In genomic region chr3:72800869-72801268, GRCh38 we compare ENCODE assay signal across 25 cellular contexts. TPM values are rescaled to one million over a fixed set of nuclear protein-coding genes. Genes with fewer than 3 reads are reported as not detected.
DNase-seq lines count a peak whose midpoint lies in the region; ATAC-seq and TF ChIP-seq lines count a peak whose summit lies in the region.
"Had no signal": no experiment of that assay in that cellular context is flagged by ENCODE, and none has a peak within 500 bp of the region (broad histone marks: within the 10 kb centered on the region; RNA-seq: fewer than 3 reads in every experiment).

No MANE protein-coding gene starts in this region.

- H3K9me3 Mint-ChIP-seq in activated T-cell treated with anti-CD3 and anti-CD28 coated beads, Interleukin-2, amount 50 U/mL, for 24 hours: no peaks in the 10 kb centered on the region
- no peaks in the 10 kb centered on the region for H3K9me3 Mint-ChIP-seq in chondrocyte (ENCODE audit: low read depth)
- no peaks in the 10 kb centered on the region for H3K9me3 Mint-ChIP-seq in T-helper 2 cell treated with Interferon-gamma antibody and Interleukin-4, amounts not matched to agents 5 μg/mL and 100 μg/mL, for 36 hours
- H3K9me3 Mint-ChIP-seq: activated naive CD8-positive, alpha-beta T cell treated with anti-CD3 and anti-CD28 coated beads, Interleukin-2, amount 10 ng/mL, durations not matched to agents 7 days and 5 days; CD8-positive, alpha-beta memory T cell; H9; nephron; T-cell had no signal

- H3K27me3 ChIP-seq in SU-DHL-6 (ENCODE audit: low read length): no peaks in the 10 kb centered on the region
- H3K27me3 ChIP-seq: esophagus muscularis mucosa, gastrocnemius medialis, SJCRH30, transverse colon had no signal

- H4K20me1 ChIP-seq in SU-DHL-6 (ENCODE audit: low read depth, low read length): no peaks in the 10 kb centered on the region

- no peak overlapping the region for H3K4me3 Mint-ChIP-seq in activated T-cell treated with anti-CD3 and anti-CD28 coated beads, Interleukin-2, amount 50 U/mL, for 24 hours
- H3K4me3 Mint-ChIP-seq in chondrocyte (ENCODE audit: unreplicated experiment): no peak overlapping the region
- H3K4me3 Mint-ChIP-seq in T-helper 2 cell treated with Interferon-gamma antibody and Interleukin-4, amounts not matched to agents 5 μg/mL and 100 μg/mL, for 36 hours: no peak overlapping the region
- H3K4me3 Mint-ChIP-seq: activated naive CD8-positive, alpha-beta T cell treated with anti-CD3 and anti-CD28 coated beads, Interleukin-2, amount 10 ng/mL, durations not matched to agents 7 days and 5 days; CD8-positive, alpha-beta memory T cell; H9; nephron; T-cell had no signal

- H3K27ac Mint-ChIP-seq in activated T-cell treated with anti-CD3 and anti-CD28 coated beads, Interleukin-2, amount 50 U/mL, for 24 hours: peak overlapping the region; percentile 31
- no peak overlapping the region for H3K27ac Mint-ChIP-seq in chondrocyte (ENCODE audit: unreplicated experiment)
- H3K27ac Mint-ChIP-seq in T-helper 2 cell treated with Interferon-gamma antibody and Interleukin-4, amounts not matched to agents 5 μg/mL and 100 μg/mL, for 36 hours: no peak overlapping the region
- H3K27ac Mint-ChIP-seq: activated naive CD8-positive, alpha-beta T cell treated with anti-CD3 and anti-CD28 coated beads, Interleukin-2, amount 10 ng/mL, durations not matched to agents 7 days and 5 days; H9; nephron; T-cell had no signal

- H3K79me2 ChIP-seq in SU-DHL-6 (ENCODE audit: insufficient read depth, low read length): no peaks in the 10 kb centered on the region

- TF ChIP-seq CTCF in SU-DHL-6 (IDR thresholded peaks at IDR 0.05; ENCODE audit: insufficient read depth, low read length, poor library complexity, severe bottlenecking) (no peak), chondrocyte (IDR thresholded peaks at IDR 0.05) (no peak)

- H2AFZ ChIP-seq in SU-DHL-6 (ENCODE audit: low read depth, low read length, severe bottlenecking): no peak overlapping the region

- ATAC-seq in GM21390 (IDR thresholded peaks at IDR 0.05; ENCODE audit: unreplicated experiment): peak; percentile 60
- ATAC-seq in stimulated activated naive CD8-positive, alpha-beta T cell treated with anti-CD3 and anti-CD28 coated beads, Interleukin-15, Interleukin-2, amounts not matched to agents 100 U/mL and 50 U/mL, for 24 hours: peak; percentile 75
- ATAC-seq: gastrocnemius medialis, left cardiac atrium, T-cell had no signal

- peaks cover 55% of the 10 kb centered on the region for H3K36me3 Mint-ChIP-seq in activated T-cell treated with anti-CD3 and anti-CD28 coated beads, Interleukin-2, amount 50 U/mL, for 24 hours (ENCODE audit: low read depth)
- H3K36me3 Mint-ChIP-seq in chondrocyte (ENCODE audit: low read depth): peaks cover 3% of the 10 kb centered on the region
- peaks cover 4% of the 10 kb centered on the region for H3K36me3 Mint-ChIP-seq in T-helper 2 cell treated with Interferon-gamma antibody and Interleukin-4, amounts not matched to agents 5 μg/mL and 100 μg/mL, for 36 hours (ENCODE audit: low read depth)

- no peaks in the 10 kb centered on the region for H3K36me3 ChIP-seq in SU-DHL-6 (ENCODE audit: low read length)
- H3K36me3 ChIP-seq: esophagus muscularis mucosa, gastrocnemius medialis, SJCRH30, transverse colon had no signal

- H3K9me2 ChIP-seq in SU-DHL-6 (replicated peaks; ENCODE audit: insufficient read depth, low read length): no peaks in the 10 kb centered on the region

- H3K4me1 Mint-ChIP-seq in activated T-cell treated with anti-CD3 and anti-CD28 coated beads, Interleukin-2, amount 50 U/mL, for 24 hours (ENCODE audit: low read depth): peaks cover 28% of the 10 kb centered on the region
- H3K4me1 Mint-ChIP-seq in chondrocyte (ENCODE audit: low read depth): peaks cover 15% of the 10 kb centered on the region
- peaks cover 14% of the 10 kb centered on the region for H3K4me1 Mint-ChIP-seq in T-helper 2 cell treated with Interferon-gamma antibody and Interleukin-4, amounts not matched to agents 5 μg/mL and 100 μg/mL, for 36 hours (ENCODE audit: low read depth)
- H3K4me1 Mint-ChIP-seq: CD8-positive, alpha-beta memory T cell had no signal

- DNase-seq in activated T-cell treated with anti-CD3 and anti-CD28 coated beads, Interleukin-2, amount 50 U/mL, for 24 hours: no peak
- DNase-seq in activated T-cell treated with anti-CD3 and anti-CD28 coated beads, Interleukin-2, amount 50 U/mL, for 48 hours: no peak
- DNase-seq in stimulated activated naive CD8-positive, alpha-beta T cell treated with anti-CD3 and anti-CD28 coated beads, Interleukin-15, Interleukin-2, amounts not matched to agents 100 U/mL and 50 U/mL, for 24 hours: no peak
- DNase-seq in chondrocyte (ENCODE audit: low spot score): no peak
- DNase-seq in NCI-H446 (lab: John Stamatoyannopoulos, UW): no peak
- DNase-seq in T-helper 2 cell treated with Interferon-gamma antibody and Interleukin-4, amounts not matched to agents 5 μg/mL and 100 μg/mL, for 36 hours (ENCODE audit: low spot score): no peak
- DNase-seq: activated naive CD8-positive, alpha-beta T cell treated with anti-CD3 and anti-CD28 coated beads, Interleukin-2, amount 10 ng/mL, durations not matched to agents 7 days and 5 days; caudate nucleus; CD8-positive, alpha-beta memory T cell; DMS153; gastrocnemius medialis; H9; hippocampal formation; left cardiac atrium; NCI-H146; NCI-H2107; NCI-H446 treated with DMSO at 0.1 percent for 48 hours; SJCRH30; T-cell; transverse colon had no signal

- H3K9ac ChIP-seq in SU-DHL-6 (ENCODE audit: low read length): no peak overlapping the region

- H3K27me3 Mint-ChIP-seq in activated T-cell treated with anti-CD3 and anti-CD28 coated beads, Interleukin-2, amount 50 U/mL, for 24 hours: no peaks in the 10 kb centered on the region
- no peaks in the 10 kb centered on the region for H3K27me3 Mint-ChIP-seq in chondrocyte (ENCODE audit: low read depth)
- H3K27me3 Mint-ChIP-seq in T-helper 2 cell treated with Interferon-gamma antibody and Interleukin-4, amounts not matched to agents 5 μg/mL and 100 μg/mL, for 36 hours (ENCODE audit: low read depth): no peaks in the 10 kb centered on the region
- H3K27me3 Mint-ChIP-seq: activated naive CD8-positive, alpha-beta T cell treated with anti-CD3 and anti-CD28 coated beads, Interleukin-2, amount 10 ng/mL, durations not matched to agents 7 days and 5 days; CD8-positive, alpha-beta memory T cell; T-cell had no signal

- H3F3A ChIP-seq in SU-DHL-6 (ENCODE audit: insufficient read depth): no peaks in the 10 kb centered on the region

- peak overlapping the region; percentile 12; the same call in 1 of the 2 replicates for H3K27ac ChIP-seq in SU-DHL-6 (ENCODE audit: low read depth, low read length)
- H3K27ac ChIP-seq: esophagus muscularis mucosa, gastrocnemius medialis, HL-60, SJCRH30, transverse colon had no signal

- H3K4me3 ChIP-seq in SU-DHL-6 (ENCODE audit: insufficient read depth, low read length, poor library complexity, severe bottlenecking): no peak overlapping the region
- H3K4me3 ChIP-seq: esophagus muscularis mucosa, gastrocnemius medialis, SJCRH30, transverse colon had no signal

- no peaks in the 10 kb centered on the region for H3K9me3 ChIP-seq in SU-DHL-6 (ENCODE audit: insufficient read depth, low read length)
- H3K9me3 ChIP-seq: esophagus muscularis mucosa, gastrocnemius medialis, SJCRH30, transverse colon had no signal

- H3K4me2 ChIP-seq in SU-DHL-6 (ENCODE audit: low read depth, low read length, poor library complexity, severe bottlenecking): peak overlapping the region; percentile 12

RNA-seq across cellular contexts. Expression of gene SHQ1, which starts 47.4 kb away (rescaled TPM):
- total RNA-seq in chondrocyte: 14.8 to 27.5 TPM (median 16.5 TPM) in 3 replicates
